ENCODE assay signal across 16 cellular contexts in genomic region chr11:30281476-30282288, GRCh38. TPM values are rescaled to one million over a fixed set of nuclear protein-coding genes. Genes with fewer than 3 reads are reported as not detected.
DNase-seq lines count a peak whose midpoint lies in the region; ATAC-seq and TF ChIP-seq lines count a peak whose summit lies in the region.
"Had no signal": no experiment of that assay in that cellular context is flagged by ENCODE, and none has a peak within 500 bp of the region (broad histone marks: within the 10 kb centered on the region; RNA-seq: fewer than 3 reads in every experiment).

No MANE protein-coding gene starts in this region.

- no peaks in the 10 kb centered on the region for H3K4me1 ChIP-seq in A673 (ENCODE audit: insufficient read depth, low read length, poor library complexity, severe bottlenecking)
- H3K4me1 ChIP-seq: upper lobe of left lung had no signal

- H3K36me3 ChIP-seq in A673 (ENCODE audit: insufficient read depth, low read length, poor library complexity, severe bottlenecking): no peaks in the 10 kb centered on the region
- H3K36me3 ChIP-seq: neutrophil, upper lobe of left lung had no signal

- POLR2A ChIA-PET in A673 (lab: Charles Lee; ENCODE audit: low non-redundant PET): no interaction called here

- no peak overlapping the region for H3K4me3 ChIP-seq in A673 (ENCODE audit: low read depth, low read length, poor library complexity, severe bottlenecking)
- H3K4me3 ChIP-seq: upper lobe of left lung had no signal

- peak; percentile 13 to 24 for ATAC-seq in activated CD4-positive, CD25-positive, alpha-beta regulatory T cell treated with anti-CD3 and anti-CD28 coated beads, Interleukin-2, amount 50 U/mL, for 24 hours
- ATAC-seq in GM21723 (IDR thresholded peaks at IDR 0.05; ENCODE audit: unreplicated experiment): peak; percentile 34
- peak; percentile 4 for ATAC-seq in HG03469 (IDR thresholded peaks at IDR 0.05; ENCODE audit: unreplicated experiment)
- ATAC-seq in natural killer cell: peak; percentile 18 to 40 (median 26)

- BruUV-seq in A673 (replicated peaks; lab: Mats Ljungman, UMichigan): no TSS peak

- TF ChIP-seq CTCF in natural killer cell (IDR thresholded peaks at IDR 0.05) (no peak), A673 (conservative IDR thresholded peaks at IDR 0.05; ENCODE audit: low read depth, low read length) (no peak), GM13977 (IDR thresholded peaks at IDR 0.05; ENCODE audit: extremely low read depth, insufficient read depth, missing control alignments) (no peak)

- no peaks in the 10 kb centered on the region for H3K9me3 ChIP-seq in A673 (ENCODE audit: low read depth, low read length, poor library complexity, severe bottlenecking)
- H3K9me3 ChIP-seq: neutrophil, upper lobe of left lung had no signal

- H3K36me3 Mint-ChIP-seq in natural killer cell: no peaks in the 10 kb centered on the region
- H3K36me3 Mint-ChIP-seq: activated naive CD4-positive, alpha-beta T cell treated with anti-CD3 and anti-CD28 coated beads, Interleukin-2, amount 50 U/mL, for 72 hours had no signal

- in situ Hi-C loops in GM13977 (cut with MboI; ENCODE audit: low pct_unique_long_range_greater_than_20kb, low sequenced_read_pairs, unreplicated experiment): no loop called here

- peak overlapping the region; percentile 70 to 85 for H3K27ac Mint-ChIP-seq in natural killer cell
- H3K27ac Mint-ChIP-seq: activated naive CD4-positive, alpha-beta T cell treated with anti-CD3 and anti-CD28 coated beads, Interleukin-2, amount 50 U/mL, for 72 hours; endodermal cell had no signal

- peaks cover 0 to 2% of the 10 kb centered on the region in 2 donors for H3K9me3 Mint-ChIP-seq in natural killer cell
- H3K9me3 Mint-ChIP-seq: activated naive CD4-positive, alpha-beta T cell treated with anti-CD3 and anti-CD28 coated beads, Interleukin-2, amount 50 U/mL, for 72 hours; endodermal cell had no signal

- intact Hi-C loops in natural killer cell (cut with micrococcal nuclease): no loop called here
- intact Hi-C loops in A673 (cut with micrococcal nuclease; ENCODE audit: unreplicated experiment): no loop called here

- H3K27me3 ChIP-seq in A673 (replicated peaks; ENCODE audit: insufficient read depth, low read depth, low read length, poor library complexity): peaks cover 15% of the 10 kb centered on the region
- H3K27me3 ChIP-seq: neutrophil, upper lobe of left lung had no signal

- no peak for DNase-seq in activated CD4-positive, CD25-positive, alpha-beta regulatory T cell treated with anti-CD3 and anti-CD28 coated beads, Interleukin-2, amount 50 U/mL, for 72 hours
- DNase-seq in natural killer cell: no peak
- no peak for DNase-seq in A673 (ENCODE audit: low spot score)
- no peak for DNase-seq in EL
- no peak for DNase-seq in GM13977 (ENCODE audit: low spot score)
- DNase-seq: endodermal cell; NCI-H2171 treated with DMSO at 0.1 percent for 48 hours; stimulated activated CD4-positive, alpha-beta T cell treated with anti-CD3 and anti-CD28 coated beads, Interleukin-4, amount 100 ng/mL, for 24 hours; SW 1271; upper lobe of left lung had no signal

- H3K27ac ChIP-seq in A673 (ENCODE audit: low read depth, low read length, poor library complexity, severe bottlenecking): no peak overlapping the region
- H3K27ac ChIP-seq: neutrophil, upper lobe of left lung had no signal

- peaks cover 28 to 40% of the 10 kb centered on the region in 2 donors for H3K4me1 Mint-ChIP-seq in natural killer cell
- H3K4me1 Mint-ChIP-seq: endodermal cell had no signal

- H3K4me3 Mint-ChIP-seq in natural killer cell: peak overlapping the region; percentile 60
- H3K4me3 Mint-ChIP-seq: endodermal cell had no signal

- CTCF ChIA-PET in A673 (lab: Charles Lee): no interaction called here

- H3K27me3 Mint-ChIP-seq in natural killer cell (ENCODE audit: low read depth in 2 of 2): no peaks in the 10 kb centered on the region

RNA-seq across cellular contexts. Expression of gene ARL14EP, which starts 41.2 kb away (rescaled TPM):
- total RNA-seq in natural killer cell: 10 to 100 TPM; 22.7 to 41.9 (median 22.8) TPM
- 76.1 and 85.9 TPM in 2 replicates for total RNA-seq in A673 (2021)

RNA-seq across cellular contexts. Expression of gene FSHB, which starts 50.9 kb away (rescaled TPM):
- total RNA-seq in natural killer cell (not detected), A673 (2021) (not detected in 2 replicates)
- total RNA-seq: A172; activated naive CD4-positive, alpha-beta T cell treated with anti-CD3 and anti-CD28 coated beads, Interleukin-2, amount 50 U/mL, for 72 hours; endodermal cell; upper lobe of left lung had no signal
